Comparison of ENCODE assay signal across 23 cellular contexts in the genomic region with DNA sequence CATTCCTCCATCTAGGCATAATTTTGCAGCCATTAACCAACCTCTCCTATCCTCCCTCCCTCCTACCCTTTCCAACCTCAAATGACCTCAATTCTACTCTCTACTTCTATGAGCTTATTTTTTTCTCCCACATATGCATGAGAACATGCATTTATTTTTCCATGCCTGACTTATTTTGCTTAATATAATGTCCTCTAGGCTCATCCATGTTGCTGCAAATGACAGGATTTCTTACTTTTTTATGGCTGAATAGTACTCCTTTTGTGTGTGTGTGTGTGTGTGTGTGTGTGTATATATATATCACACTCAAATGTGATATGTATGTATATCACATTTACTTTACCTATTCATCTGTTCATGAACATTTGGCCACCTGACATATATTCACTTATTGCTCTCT.
A peak's percentile ranks its signal among the peaks of the same experiment; 100 is the strongest.
DNase-seq lines count a peak whose midpoint lies in the region; ATAC-seq and TF ChIP-seq lines count a peak whose summit lies in the region.
"Had no signal": no experiment of that assay in that cellular context is flagged by ENCODE, and none has a peak within 500 bp of the region (broad histone marks: within the 10 kb centered on the region; RNA-seq: fewer than 3 reads in every experiment).

No MANE protein-coding gene starts in this region.

- in situ Hi-C loops in mammary epithelial cell (cut with MboI; ENCODE audit: low sequenced_read_pairs in 2 of 2), result no loop called here

- no peaks in the 10 kb centered on the region for H3K9me3 ChIP-seq in mammary epithelial cell (replicated peaks; ENCODE audit: insufficient read depth, low read length)
- no peaks in the 10 kb centered on the region for H3K9me3 ChIP-seq in esophagus squamous epithelium
- peaks cover 1% of the 10 kb centered on the region for H3K9me3 ChIP-seq in aorta (ENCODE audit: control insufficient read depth, low read length)
- no peaks in the 10 kb centered on the region for H3K9me3 ChIP-seq in heart left ventricle
- H3K9me3 ChIP-seq: A549; BLaER1 treated with 17β-estradiol and CSF1 and Interleukin-3, amounts not matched to agents 10 nM and 100 nM; Caco-2 had no signal

- DNase-seq in MCF 10A (ENCODE audit: unreplicated experiment) (no peak), mammary epithelial cell (no peak), esophagus squamous epithelium (lab: John Stamatoyannopoulos, UW) (no peak), aorta (no peak), heart left ventricle (no peak)
- DNase-seq: AML-193; Caco-2; Calu3; CD4-positive, alpha-beta T cell; CD8-positive, alpha-beta T cell; DMS 273 treated with DMSO at 0.1 percent for 48 hours; DMS153; DMS53; DMS79; DND-41; EL; GDM1 had no signal

- no peak for TF ChIP-seq POLR2A in esophagus squamous epithelium (IDR thresholded peaks at IDR 0.05)
- no peak for TF ChIP-seq POLR2A in heart left ventricle (IDR thresholded peaks at IDR 0.05)

- H3K36me3 ChIP-seq in mammary epithelial cell (ENCODE audit: insufficient read depth, low read length) (no peaks in the 10 kb centered on the region), esophagus squamous epithelium (no peaks in the 10 kb centered on the region), aorta (ENCODE audit: control insufficient read depth in 1 of 2, insufficient read depth in 2 of 2, low read length in 1 of 2) (no peaks in the 10 kb centered on the region), heart left ventricle (no peaks in the 10 kb centered on the region)
- H3K36me3 ChIP-seq: BLaER1 treated with 17β-estradiol and CSF1 and Interleukin-3, amounts not matched to agents 10 nM and 100 nM had no signal

- dilution Hi-C loops in mammary epithelial cell (cut with HindIII; ENCODE audit: low sequenced_read_pairs), result no loop called here

- H3K27me3 ChIP-seq in mammary epithelial cell (ENCODE audit: insufficient read depth, low read length), result no peaks in the 10 kb centered on the region
- no peaks in the 10 kb centered on the region for H3K27me3 ChIP-seq in esophagus squamous epithelium
- peaks cover 0 to 3% of the 10 kb centered on the region in 2 donors for H3K27me3 ChIP-seq in aorta (ENCODE audit: control insufficient read depth in 1 of 2, insufficient read depth in 2 of 2, low read length in 1 of 2)
- no peaks in the 10 kb centered on the region for H3K27me3 ChIP-seq in heart left ventricle
- H3K27me3 ChIP-seq: BLaER1 treated with 17β-estradiol and CSF1 and Interleukin-3, amounts not matched to agents 10 nM and 100 nM had no signal

- no peak overlapping the region for H3K4me2 ChIP-seq in mammary epithelial cell (ENCODE audit: insufficient read depth, low read depth, low read length)
- H3K4me2 ChIP-seq: A549; BLaER1 treated with 17β-estradiol and CSF1 and Interleukin-3, amounts not matched to agents 10 nM and 100 nM had no signal

- H3K27me3 Mint-ChIP-seq in MCF 10A (ENCODE audit: insufficient read depth, unreplicated experiment), result no peaks in the 10 kb centered on the region
- H3K27me3 Mint-ChIP-seq: B cell had no signal

- H3K4me1 Mint-ChIP-seq in MCF 10A (ENCODE audit: insufficient read depth, unreplicated experiment), result peaks cover 52% of the 10 kb centered on the region
- H3K4me1 Mint-ChIP-seq: B cell had no signal

- CTCF ChIA-PET in MCF 10A (lab: Yijun Ruan, JAX), result interaction anchor here (0.6 to 4.0 kb wide), 4 partner anchors 65 to 423 kb away, joined by 3 to 18 read pairs (median 4); no protein-coding TSS in a partner anchor
- CTCF ChIA-PET in mammary epithelial cell (lab: Charles Lee; ENCODE audit: low non-redundant PET), result no interaction called here

- H3K79me2 ChIP-seq in mammary epithelial cell (ENCODE audit: insufficient read depth, low read length), result no peaks in the 10 kb centered on the region

- intact Hi-C loops in MCF 10A (cut with micrococcal nuclease) (no loop called here), mammary epithelial cell (cut with micrococcal nuclease) (no loop called here), esophagus squamous epithelium (cut with DNase I) (no loop called here), aorta (cut with DNase I) (no loop called here), heart left ventricle (cut with DNase I) (no loop called here)

- no peak overlapping the region for H3K9ac ChIP-seq in mammary epithelial cell (ENCODE audit: insufficient read depth, low read length)
- H3K9ac ChIP-seq: BLaER1 treated with 17β-estradiol and CSF1 and Interleukin-3, amounts not matched to agents 10 nM and 100 nM had no signal

- no peak overlapping the region for H3K4me3 Mint-ChIP-seq in MCF 10A (ENCODE audit: unreplicated experiment)
- H3K4me3 Mint-ChIP-seq: B cell; CD4-positive, alpha-beta T cell; CD8-positive, alpha-beta T cell had no signal

- H3K4me3 ChIP-seq in mammary epithelial cell (replicated peaks in 1 of 3; ENCODE audit: insufficient read depth in 1 of 3, low read depth in 2 of 3, low read length in 3 of 3), result no peak overlapping the region
- H3K4me3 ChIP-seq in esophagus squamous epithelium, result no peak overlapping the region
- H3K4me3 ChIP-seq in aorta (ENCODE audit: low read length in 2 of 2), result no peak overlapping the region
- H3K4me3 ChIP-seq in heart left ventricle, result no peak overlapping the region
- H3K4me3 ChIP-seq: A549; BLaER1 treated with 17β-estradiol and CSF1 and Interleukin-3, amounts not matched to agents 10 nM and 100 nM; GM12878 had no signal

- H4K20me1 ChIP-seq in mammary epithelial cell (ENCODE audit: insufficient read depth, low read length), result no peaks in the 10 kb centered on the region
- H4K20me1 ChIP-seq: BLaER1 treated with 17β-estradiol and CSF1 and Interleukin-3, amounts not matched to agents 10 nM and 100 nM had no signal

- H3K36me3 Mint-ChIP-seq in MCF 10A (ENCODE audit: insufficient read depth, unreplicated experiment), result no peaks in the 10 kb centered on the region
- H3K36me3 Mint-ChIP-seq: CD8-positive, alpha-beta T cell had no signal

- no peak for TF ChIP-seq CTCF in MCF 10A (IDR thresholded peaks at IDR 0.05; ENCODE audit: unreplicated experiment)
- TF ChIP-seq CTCF in mammary epithelial cell (conservative IDR thresholded peaks at IDR 0.05 in 1 of 2, IDR thresholded peaks at IDR 0.05 in 1 of 2; ENCODE audit: extremely low read depth in 1 of 2, insufficient read depth in 1 of 2, low read depth in 1 of 2, low read length in 2 of 2), result no peak
- no peak for TF ChIP-seq CTCF in esophagus squamous epithelium (IDR thresholded peaks at IDR 0.05)
- TF ChIP-seq CTCF in heart left ventricle (IDR thresholded peaks at IDR 0.05), result no peak

- POLR2A ChIA-PET in MCF 10A (lab: Yijun Ruan, JAX), result interaction anchor here (0.6 to 4.1 kb wide), 12 partner anchors 10 to 423 kb away, joined by 3 to 45 read pairs (median 6); no protein-coding TSS in a partner anchor

- no peak overlapping the region for H3K27ac ChIP-seq in mammary epithelial cell (ENCODE audit: insufficient read depth, low read depth, low read length)
- H3K27ac ChIP-seq in esophagus squamous epithelium, result peak overlapping the region; percentile 14 to 88 (median 83)
- no peak overlapping the region for H3K27ac ChIP-seq in aorta (ENCODE audit: low read depth in 1 of 2, low read length in 2 of 2)
- no peak overlapping the region for H3K27ac ChIP-seq in heart left ventricle
- H3K27ac ChIP-seq: 22Rv1; BLaER1 treated with 17β-estradiol and CSF1 and Interleukin-3, amounts not matched to agents 10 nM and 100 nM; C4-2B had no signal

- H3K27ac Mint-ChIP-seq in MCF 10A (ENCODE audit: low read depth, unreplicated experiment), result peak overlapping the region; percentile 52
- H3K27ac Mint-ChIP-seq: B cell; CD4-positive, alpha-beta T cell; CD8-positive, alpha-beta T cell had no signal

- peaks cover 16% of the 10 kb centered on the region for H3K4me1 ChIP-seq in mammary epithelial cell (ENCODE audit: insufficient read depth, low read length)
- H3K4me1 ChIP-seq in esophagus squamous epithelium, result peaks cover 0 to 64% (median 27%) of the 10 kb centered on the region in 3 donors
- peaks cover 0 to 3% of the 10 kb centered on the region in 2 donors for H3K4me1 ChIP-seq in aorta (ENCODE audit: control insufficient read depth in 1 of 2, insufficient read depth in 2 of 2, low read length in 2 of 2)
- H3K4me1 ChIP-seq in heart left ventricle, result peaks cover 0 to 22% (median 6%) of the 10 kb centered on the region in 12 donors
- H3K4me1 ChIP-seq: BLaER1 treated with 17β-estradiol and CSF1 and Interleukin-3, amounts not matched to agents 10 nM and 100 nM; Caco-2 had no signal

- no TSS peak for BruUV-seq in MCF 10A (replicated peaks; lab: Mats Ljungman, UMichigan)
- no TSS peak for BruUV-seq in mammary epithelial cell (replicated peaks; lab: Mats Ljungman, UMichigan)

- H3K9me3 Mint-ChIP-seq in MCF 10A (ENCODE audit: unreplicated experiment), result no peaks in the 10 kb centered on the region
- H3K9me3 Mint-ChIP-seq: CD4-positive, alpha-beta T cell; CD8-positive, alpha-beta T cell had no signal

- ATAC-seq in aorta (ENCODE audit: low FRiP score), result no peak
- no peak for ATAC-seq in heart left ventricle
- ATAC-seq: A549; CD8-positive, alpha-beta T cell; GM12878 had no signal

- no peak overlapping the region for H2AFZ ChIP-seq in mammary epithelial cell (ENCODE audit: low read depth, low read length)

Comparison
In these comparisons a context has a peak if more than half of its experiments do, and no peak if none do; other contexts are left out.
1. H3K27ac ChIP-seq: peak in esophagus squamous epithelium (4 of 4); none in mammary epithelial cell (single experiment), aorta (0 of 2) and heart left ventricle (0 of 12).